27 cellular contexts compared by ENCODE assay signal in genomic region chr6:98067375-98067774, GRCh38.
"Had no signal": no experiment of that assay in that cellular context is flagged by ENCODE, and none has a peak within 500 bp of the region (broad histone marks: within the 10 kb centered on the region; RNA-seq: fewer than 3 reads in every experiment).

No MANE protein-coding gene starts in this region.

- DNase-seq: activated CD4-positive, alpha-beta memory T cell treated with anti-CD3 and anti-CD28 coated beads, Interleukin-2, amount 10 ng/mL, durations not matched to agents 7 days and 5 days; activated CD4-positive, alpha-beta T cell treated with anti-CD3 and anti-CD28 coated beads for 36 hours; activated CD4-positive, alpha-beta T cell treated with anti-CD3 and anti-CD28 coated beads, Interleukin-2, amount 50 U/mL, for 1 hour; activated CD4-positive, CD25-positive, alpha-beta regulatory T cell; activated naive CD4-positive, alpha-beta T cell treated with anti-CD3 and anti-CD28 coated beads, Interleukin-2, amount 50 U/mL, for 16 hours; activated naive CD8-positive, alpha-beta T cell treated with anti-CD3 and anti-CD28 coated beads, Interleukin-2, amount 10 ng/mL, durations not matched to agents 7 days and 5 days; activated T-cell treated with anti-CD3 and anti-CD28 coated beads, Interleukin-2, amount 50 U/mL, for 72 hours; adrenal gland; anterior cingulate cortex; caudate nucleus; MG63; MV-4-11; NCI-H1092 treated with DMSO at 0.1 percent for 48 hours; NCI-H1417 treated with DMSO at 0.1 percent for 48 hours; NCI-H187; NCI-H2081; NCI-H2171; NCI-H226; NCI-H510A treated with DMSO at 0.1 percent for 48 hours; NCI-H82; Peyer's patch; Right ventricle myocardium superior; T-helper 2 cell; T1000 had no signal

- H3K36me3 ChIP-seq: adrenal gland, MG63, Peyer's patch, SJSA1 had no signal

- H3K27ac ChIP-seq: adrenal gland, Peyer's patch, RWPE1, SJSA1 had no signal

- H3K4me3 ChIP-seq: adrenal gland, MG63, Peyer's patch, SJSA1 had no signal

- ATAC-seq: activated CD4-positive, alpha-beta T cell treated with anti-CD3 and anti-CD28 coated beads for 36 hours; activated T-cell treated with anti-CD3 and anti-CD28 coated beads, Interleukin-2, amount 50 U/mL, for 72 hours; SK-N-SH treated with all-trans-retinoic acid at 6 μM for 48 hours had no signal

- H3K4me1 ChIP-seq: adrenal gland, Peyer's patch, SJSA1 had no signal

- H3K9me3 ChIP-seq: adrenal gland, MG63, Peyer's patch, SJSA1 had no signal

- H3K27me3 ChIP-seq: adrenal gland, MG63, Peyer's patch, SJSA1 had no signal
